In genomic region chr6:154689654-154690053, GRCh38 we compare ENCODE assay signal across 24 cellular contexts.
"Had no signal": no experiment of that assay in that cellular context is flagged by ENCODE, and none has a peak within 500 bp of the region (broad histone marks: within the 10 kb centered on the region; RNA-seq: fewer than 3 reads in every experiment).

No MANE protein-coding gene starts in this region.

- H3K4me1 Mint-ChIP-seq: activated T-helper 17 cell treated with anti-CD3 and anti-CD28 coated beads, Interleukin-2, amount 50 U/mL, for 72 hours; neural crest cell; stimulated activated effector memory CD8-positive, alpha-beta T cell treated with anti-CD3 and anti-CD28 coated beads, Interleukin-12 subunit alpha, Interleukin-12 subunit beta, amount 100 ng/mL, for 72 hours had no signal

- H3K27ac Mint-ChIP-seq: activated naive CD4-positive, alpha-beta T cell treated with anti-CD3 and anti-CD28 coated beads, Interleukin-2, amount 50 U/mL, for 72 hours; activated T-cell treated with anti-CD3 and anti-CD28 coated beads, Interleukin-2, amount 50 U/mL, for 24 hours; activated T-helper 17 cell treated with anti-CD3 and anti-CD28 coated beads, Interleukin-2, amount 50 U/mL, for 72 hours; stimulated activated effector memory CD8-positive, alpha-beta T cell treated with anti-CD3 and anti-CD28 coated beads, Interleukin-12 subunit alpha, Interleukin-12 subunit beta, amount 100 ng/mL, for 72 hours had no signal

- H3K4me1 ChIP-seq: foreskin keratinocyte, lower lobe of right lung, right lobe of liver, stomach, suprapubic skin, tibial nerve had no signal

- H3K4me3 ChIP-seq: lower lobe of right lung, right lobe of liver, skin epidermis, stomach, suprapubic skin, tibial nerve had no signal

- DNase-seq: activated T-cell treated with anti-CD3 and anti-CD28 coated beads, Interleukin-2, amount 50 U/mL, for 24 hours; aorta; brain microvascular endothelial cell; central memory CD4-positive, alpha-beta T cell; dermis blood vessel endothelial cell; effector CD8-positive, alpha-beta T cell; erythroblast; foreskin keratinocyte; lower lobe of right lung; mesendoderm; naive B cell; occipital lobe; posterior cingulate gyrus; right lobe of liver; stimulated activated CD4-positive, alpha-beta T cell treated with anti-CD3 and anti-CD28 coated beads, Interleukin-2, amount 100 ng/mL, for 24 hours; stomach had no signal

- H3K36me3 Mint-ChIP-seq: activated naive CD4-positive, alpha-beta T cell treated with anti-CD3 and anti-CD28 coated beads, Interleukin-2, amount 50 U/mL, for 72 hours; naive B cell; stimulated activated effector memory CD8-positive, alpha-beta T cell treated with anti-CD3 and anti-CD28 coated beads, Interleukin-12 subunit alpha, Interleukin-12 subunit beta, amount 100 ng/mL, for 72 hours had no signal

- H3K36me3 ChIP-seq: brain microvascular endothelial cell, lower lobe of right lung, right lobe of liver, stomach, suprapubic skin, tibial nerve had no signal

- ATAC-seq: activated naive CD4-positive, alpha-beta T cell treated with anti-CD3 and anti-CD28 coated beads, Interleukin-2, amount 50 U/mL, for 72 hours; activated T-helper 17 cell treated with anti-CD3 and anti-CD28 coated beads, Interleukin-2, amount 50 U/mL, for 72 hours; foreskin keratinocyte; left lobe of liver; lower lobe of right lung; right lobe of liver; stimulated activated effector memory CD8-positive, alpha-beta T cell treated with anti-CD3 and anti-CD28 coated beads, Interleukin-12 subunit alpha, Interleukin-12 subunit beta, amount 100 ng/mL, for 72 hours had no signal

- H3K27ac ChIP-seq: brain microvascular endothelial cell, foreskin keratinocyte, lower lobe of right lung, right lobe of liver, skin epidermis, stomach, suprapubic skin, tibial nerve had no signal

- H3K27me3 ChIP-seq: brain microvascular endothelial cell, foreskin keratinocyte, right lobe of liver, stomach, suprapubic skin, tibial nerve had no signal

- H3K9me3 Mint-ChIP-seq: activated naive CD4-positive, alpha-beta T cell treated with anti-CD3 and anti-CD28 coated beads, Interleukin-2, amount 50 U/mL, for 72 hours; activated T-cell treated with anti-CD3 and anti-CD28 coated beads, Interleukin-2, amount 50 U/mL, for 24 hours; activated T-helper 17 cell treated with anti-CD3 and anti-CD28 coated beads, Interleukin-2, amount 50 U/mL, for 72 hours; naive B cell; neural crest cell; stimulated activated effector memory CD8-positive, alpha-beta T cell treated with anti-CD3 and anti-CD28 coated beads, Interleukin-12 subunit alpha, Interleukin-12 subunit beta, amount 100 ng/mL, for 72 hours had no signal

- H3K9me3 ChIP-seq: lower lobe of right lung, right lobe of liver, stomach, suprapubic skin, tibial nerve had no signal

- H3K27me3 Mint-ChIP-seq: activated T-cell treated with anti-CD3 and anti-CD28 coated beads, Interleukin-2, amount 50 U/mL, for 24 hours; activated T-helper 17 cell treated with anti-CD3 and anti-CD28 coated beads, Interleukin-2, amount 50 U/mL, for 72 hours; naive B cell had no signal

- H3K4me3 Mint-ChIP-seq: activated T-cell treated with anti-CD3 and anti-CD28 coated beads, Interleukin-2, amount 50 U/mL, for 24 hours; activated T-helper 17 cell treated with anti-CD3 and anti-CD28 coated beads, Interleukin-2, amount 50 U/mL, for 72 hours; naive B cell; neural crest cell; stimulated activated effector memory CD8-positive, alpha-beta T cell treated with anti-CD3 and anti-CD28 coated beads, Interleukin-12 subunit alpha, Interleukin-12 subunit beta, amount 100 ng/mL, for 72 hours had no signal
